In genomic region chr6:21827425-21828192, GRCh38 we compare ENCODE assay signal across 32 cellular contexts.
DNase-seq lines count a peak whose midpoint lies in the region; ATAC-seq, FAIRE-seq and TF ChIP-seq lines count a peak whose summit lies in the region.
"Had no signal": no experiment of that assay in that cellular context is flagged by ENCODE, and none has a peak within 500 bp of the region (broad histone marks: within the 10 kb centered on the region; RNA-seq: fewer than 3 reads in every experiment).

No MANE protein-coding gene starts in this region.

- H3K4me3 ChIP-seq in BLaER1 (no peak overlapping the region), GM23338 (no peak overlapping the region), astrocyte (ENCODE audit: insufficient read depth, low read depth, low read length) (no peak overlapping the region)
- H3K4me3 ChIP-seq: gastroesophageal sphincter, left ventricle myocardium inferior, SJSA1, skin epidermis, transverse colon had no signal

- H3K79me2 ChIP-seq in GM23338 (replicated peaks; ENCODE audit: insufficient read depth) (peaks cover 92% of the 10 kb centered on the region), astrocyte (ENCODE audit: insufficient read depth, low read length) (peaks cover 6% of the 10 kb centered on the region)

- TF ChIP-seq CTCF in GM23338 (conservative IDR thresholded peaks at IDR 0.05; ENCODE audit: low read depth in 2 of 2) (no peak), astrocyte (IDR thresholded peaks at IDR 0.05; ENCODE audit: insufficient read depth, low read depth, low read length) (no peak), mesothelial cell of epicardium (IDR thresholded peaks at IDR 0.05; ENCODE audit: unreplicated experiment) (no peak)

- FAIRE-seq in astrocyte (lab: Jason Lieb, UNC): no peak
- FAIRE-seq in HTR-8/SVneo (lab: Jason Lieb, UNC): no peak
- FAIRE-seq: GM18507 had no signal

- H3K4me1 Mint-ChIP-seq in GM23338 (peaks cover 74% of the 10 kb centered on the region), astrocyte (ENCODE audit: low read depth, unreplicated experiment) (peaks cover 51% of the 10 kb centered on the region), mesothelial cell of epicardium (peaks cover 77% of the 10 kb centered on the region)

- H3K9me3 Mint-ChIP-seq in GM23338 (no peaks in the 10 kb centered on the region), astrocyte (ENCODE audit: unreplicated experiment) (no peaks in the 10 kb centered on the region), mesothelial cell of epicardium (no peaks in the 10 kb centered on the region)
- H3K9me3 Mint-ChIP-seq: activated naive CD4-positive, alpha-beta T cell treated with anti-CD3 and anti-CD28 coated beads, Interleukin-2, amount 50 U/mL, for 24 hours; activated T-helper 1 cell treated with anti-CD3 and anti-CD28 coated beads, Interleukin-12 subunit alpha, Interleukin-12 subunit beta, Interleukin-2, Interleukin-4 antibody, amounts not matched to agents 30 ng/mL and 10 ng/mL and 1 ng/mL, durations not matched to agents 14 hours and 24 hours and 36 hours; T-cell had no signal

- H3K9me3 ChIP-seq in BLaER1: peaks cover 4% of the 10 kb centered on the region; the same call in 1 of the 2 replicates
- H3K9me3 ChIP-seq in astrocyte (ENCODE audit: insufficient read depth, low read depth, low read length): no peaks in the 10 kb centered on the region
- H3K9me3 ChIP-seq: gastroesophageal sphincter, left ventricle myocardium inferior, SJSA1, transverse colon had no signal

- peaks cover 59% of the 10 kb centered on the region for H3K4me1 ChIP-seq in BLaER1
- peaks cover 77% of the 10 kb centered on the region for H3K4me1 ChIP-seq in GM23338 (ENCODE audit: insufficient read depth)
- H3K4me1 ChIP-seq in astrocyte (ENCODE audit: insufficient read depth, low read length): peaks cover 29% of the 10 kb centered on the region
- H3K4me1 ChIP-seq: left ventricle myocardium inferior had no signal

- H3K27me3 Mint-ChIP-seq in GM23338 (ENCODE audit: insufficient read depth, low read depth, poor library complexity) (peaks cover 2% of the 10 kb centered on the region), astrocyte (ENCODE audit: low read depth, unreplicated experiment) (no peaks in the 10 kb centered on the region), mesothelial cell of epicardium (ENCODE audit: low read depth) (no peaks in the 10 kb centered on the region)
- H3K27me3 Mint-ChIP-seq: activated naive CD4-positive, alpha-beta T cell treated with anti-CD3 and anti-CD28 coated beads, Interleukin-2, amount 50 U/mL, for 24 hours had no signal

- H3F3A ChIP-seq in GM23338 (replicated peaks; ENCODE audit: low read depth): no peaks in the 10 kb centered on the region

- H3K27ac ChIP-seq in BLaER1 (peak overlapping the region; percentile 64), GM23338 (ENCODE audit: low read depth) (peak overlapping the region; percentile 18), astrocyte (ENCODE audit: low read depth, low read length) (no peak overlapping the region)
- H3K27ac ChIP-seq: left ventricle myocardium inferior, SJSA1, skin epidermis had no signal

- H2AFZ ChIP-seq in GM23338 (no peak overlapping the region), astrocyte (ENCODE audit: low read depth, low read length) (no peak overlapping the region)

- DNase-seq in GM23338 (ENCODE audit: low spot score): no peak
- DNase-seq in astrocyte (ENCODE audit: low read depth): no peak
- no peak for DNase-seq in mesothelial cell of epicardium (ENCODE audit: low spot score in 2 of 2, unreplicated experiment in 2 of 2)
- no peak for DNase-seq in activated CD4-positive, CD25-positive, alpha-beta regulatory T cell (lab: John Stamatoyannopoulos, UW)
- DNase-seq in HTR-8/SVneo (ENCODE audit: insufficient read length, low spot score): no peak
- DNase-seq: aorta; C1 segment of cervical spinal cord; caudate nucleus; dermis blood vessel endothelial cell; DMS79; GF-D8; hippocampal formation; islet precursor cell; KG1; left ventricle myocardium inferior; MM.1S; naive thymus-derived CD4-positive, alpha-beta T cell; NCI-H1417; NCI-H2081; NCI-H345; stimulated activated CD8-positive, alpha-beta memory T cell treated with anti-CD3 and anti-CD28 coated beads, Interleukin-4, amount 100 ng/mL, for 48 hours; T-cell; transverse colon had no signal

- H3K27me3 ChIP-seq in BLaER1: no peaks in the 10 kb centered on the region
- H3K27me3 ChIP-seq in GM23338 (ENCODE audit: insufficient read depth): no peaks in the 10 kb centered on the region
- no peaks in the 10 kb centered on the region for H3K27me3 ChIP-seq in astrocyte (ENCODE audit: insufficient read depth, low read length)
- H3K27me3 ChIP-seq: gastroesophageal sphincter, SJSA1, transverse colon had no signal

- H4K20me1 ChIP-seq in BLaER1 (no peaks in the 10 kb centered on the region), GM23338 (replicated peaks; ENCODE audit: insufficient read depth) (0 out of 2 replicates have a peak, but pooled peaks cover under 1% of the 10 kb centered on the region), astrocyte (ENCODE audit: insufficient read depth, low read length) (no peaks in the 10 kb centered on the region)

- 0 out of 3 replicates have a peak, but pooled peaks cover 6% of the 10 kb centered on the region for H3K36me3 Mint-ChIP-seq in GM23338 (ENCODE audit: low read depth)
- peaks cover 4% of the 10 kb centered on the region for H3K36me3 Mint-ChIP-seq in astrocyte (ENCODE audit: low read depth, unreplicated experiment)
- no peaks in the 10 kb centered on the region for H3K36me3 Mint-ChIP-seq in mesothelial cell of epicardium
- H3K36me3 Mint-ChIP-seq: activated naive CD4-positive, alpha-beta T cell treated with anti-CD3 and anti-CD28 coated beads, Interleukin-2, amount 50 U/mL, for 24 hours; naive thymus-derived CD4-positive, alpha-beta T cell; T-cell had no signal

- H3K36me3 ChIP-seq in BLaER1 (no peaks in the 10 kb centered on the region), GM23338 (ENCODE audit: insufficient read depth) (no peaks in the 10 kb centered on the region), astrocyte (ENCODE audit: insufficient read depth, low read length) (no peaks in the 10 kb centered on the region)
- H3K36me3 ChIP-seq: gastroesophageal sphincter, left ventricle myocardium inferior, SJSA1, transverse colon had no signal

- H3K4me3 Mint-ChIP-seq in GM23338 (no peak overlapping the region), astrocyte (ENCODE audit: unreplicated experiment) (peak overlapping the region; percentile 18), mesothelial cell of epicardium (no peak overlapping the region)
- H3K4me3 Mint-ChIP-seq: activated naive CD4-positive, alpha-beta T cell treated with anti-CD3 and anti-CD28 coated beads, Interleukin-2, amount 50 U/mL, for 24 hours; activated T-helper 1 cell treated with anti-CD3 and anti-CD28 coated beads, Interleukin-12 subunit alpha, Interleukin-12 subunit beta, Interleukin-2, Interleukin-4 antibody, amounts not matched to agents 30 ng/mL and 10 ng/mL and 1 ng/mL, durations not matched to agents 14 hours and 24 hours and 36 hours; naive thymus-derived CD4-positive, alpha-beta T cell; T-cell had no signal

- H3K9me2 ChIP-seq in GM23338 (ENCODE audit: insufficient read depth): no peaks in the 10 kb centered on the region

- H3K4me2 ChIP-seq in BLaER1: peak overlapping the region; percentile 68
- no peak overlapping the region; the same call in none of the 2 replicates for H3K4me2 ChIP-seq in GM23338
- H3K4me2 ChIP-seq in astrocyte (ENCODE audit: low read length): no peak overlapping the region

- no peak for ATAC-seq in GM23338
- no peak for ATAC-seq in GM19463 (IDR thresholded peaks at IDR 0.05; ENCODE audit: unreplicated experiment)
- ATAC-seq: gastroesophageal sphincter; HCT116; naive thymus-derived CD4-positive, alpha-beta T cell; T-cell had no signal

- H3K27ac Mint-ChIP-seq in GM23338 (peak overlapping the region; percentile 39), astrocyte (ENCODE audit: unreplicated experiment) (peak overlapping the region; percentile 79), mesothelial cell of epicardium (peak overlapping the region; percentile 43)
- H3K27ac Mint-ChIP-seq: activated naive CD4-positive, alpha-beta T cell treated with anti-CD3 and anti-CD28 coated beads, Interleukin-2, amount 50 U/mL, for 24 hours; naive thymus-derived CD4-positive, alpha-beta T cell; T-cell had no signal

- H3K9ac ChIP-seq in BLaER1 (no peak overlapping the region; the same call in 1 of the 2 replicates), astrocyte (ENCODE audit: low read length) (no peak overlapping the region)

TF ChIP-seq in GM23338, 12 proteins besides CTCF, POLR2A, EP300 and RAD21:
- no peak for TF ChIP-seq ZNF331 (CRISPR knock-in tag; IDR thresholded peaks at IDR 0.05; ENCODE audit: low read depth)
- TF ChIP-seq EZH2phosphoT487 (IDR thresholded peaks at IDR 0.05; ENCODE audit: unreplicated experiment): no peak
- TF ChIP-seq, protein P1, sequence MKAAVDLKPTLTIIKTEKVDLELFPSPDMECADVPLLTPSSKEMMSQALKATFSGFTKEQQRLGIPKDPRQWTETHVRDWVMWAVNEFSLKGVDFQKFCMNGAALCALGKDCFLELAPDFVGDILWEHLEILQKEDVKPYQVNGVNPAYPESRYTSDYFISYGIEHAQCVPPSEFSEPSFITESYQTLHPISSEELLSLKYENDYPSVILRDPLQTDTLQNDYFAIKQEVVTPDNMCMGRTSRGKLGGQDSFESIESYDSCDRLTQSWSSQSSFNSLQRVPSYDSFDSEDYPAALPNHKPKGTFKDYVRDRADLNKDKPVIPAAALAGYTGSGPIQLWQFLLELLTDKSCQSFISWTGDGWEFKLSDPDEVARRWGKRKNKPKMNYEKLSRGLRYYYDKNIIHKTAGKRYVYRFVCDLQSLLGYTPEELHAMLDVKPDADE (IDR thresholded peaks at IDR 0.05): no peak
- TF ChIP-seq CREB1 (CRISPR knock-in tag; IDR thresholded peaks at IDR 0.05; ENCODE audit: low read depth): no peak
- TF ChIP-seq STAT1 (IDR thresholded peaks at IDR 0.05; ENCODE audit: unreplicated experiment): no peak
